Comparison of ENCODE assay signal across 1 cellular context in the genomic region with DNA sequence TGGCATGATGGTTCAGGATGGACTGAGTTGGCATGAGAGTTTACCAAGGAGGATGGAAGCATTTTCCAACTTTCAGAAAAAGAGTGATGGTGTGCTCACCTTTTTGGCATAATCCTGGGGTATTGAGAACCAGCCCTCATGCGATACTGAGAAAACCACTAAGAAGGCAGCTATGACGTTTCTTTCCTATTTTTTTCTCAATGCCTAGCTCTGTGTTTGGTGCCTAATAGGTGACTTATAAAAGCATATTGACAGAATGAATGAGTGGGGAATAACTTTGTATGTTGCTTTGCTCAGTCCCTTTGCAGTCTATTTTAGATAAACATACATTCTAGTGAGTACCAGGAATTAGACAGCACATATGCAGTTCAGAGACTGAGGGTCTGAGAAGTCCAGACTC.
TF ChIP-seq lines count a peak whose summit lies in the region.

No MANE protein-coding gene starts in this region.

TF ChIP-seq in SK-N-SH, 30 proteins besides CTCF, POLR2A, EP300 and RAD21 (continued from another document):
- TF ChIP-seq, protein P1, sequence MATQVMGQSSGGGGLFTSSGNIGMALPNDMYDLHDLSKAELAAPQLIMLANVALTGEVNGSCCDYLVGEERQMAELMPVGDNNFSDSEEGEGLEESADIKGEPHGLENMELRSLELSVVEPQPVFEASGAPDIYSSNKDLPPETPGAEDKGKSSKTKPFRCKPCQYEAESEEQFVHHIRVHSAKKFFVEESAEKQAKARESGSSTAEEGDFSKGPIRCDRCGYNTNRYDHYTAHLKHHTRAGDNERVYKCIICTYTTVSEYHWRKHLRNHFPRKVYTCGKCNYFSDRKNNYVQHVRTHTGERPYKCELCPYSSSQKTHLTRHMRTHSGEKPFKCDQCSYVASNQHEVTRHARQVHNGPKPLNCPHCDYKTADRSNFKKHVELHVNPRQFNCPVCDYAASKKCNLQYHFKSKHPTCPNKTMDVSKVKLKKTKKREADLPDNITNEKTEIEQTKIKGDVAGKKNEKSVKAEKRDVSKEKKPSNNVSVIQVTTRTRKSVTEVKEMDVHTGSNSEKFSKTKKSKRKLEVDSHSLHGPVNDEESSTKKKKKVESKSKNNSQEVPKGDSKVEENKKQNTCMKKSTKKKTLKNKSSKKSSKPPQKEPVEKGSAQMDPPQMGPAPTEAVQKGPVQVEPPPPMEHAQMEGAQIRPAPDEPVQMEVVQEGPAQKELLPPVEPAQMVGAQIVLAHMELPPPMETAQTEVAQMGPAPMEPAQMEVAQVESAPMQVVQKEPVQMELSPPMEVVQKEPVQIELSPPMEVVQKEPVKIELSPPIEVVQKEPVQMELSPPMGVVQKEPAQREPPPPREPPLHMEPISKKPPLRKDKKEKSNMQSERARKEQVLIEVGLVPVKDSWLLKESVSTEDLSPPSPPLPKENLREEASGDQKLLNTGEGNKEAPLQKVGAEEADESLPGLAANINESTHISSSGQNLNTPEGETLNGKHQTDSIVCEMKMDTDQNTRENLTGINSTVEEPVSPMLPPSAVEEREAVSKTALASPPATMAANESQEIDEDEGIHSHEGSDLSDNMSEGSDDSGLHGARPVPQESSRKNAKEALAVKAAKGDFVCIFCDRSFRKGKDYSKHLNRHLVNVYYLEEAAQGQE (IDR thresholded peaks at IDR 0.05; ENCODE audit: low read depth, low read length), result no peak
- TF ChIP-seq GATA2 (CRISPR knock-in tag; IDR thresholded peaks at IDR 0.05) (no peak), TCF12 (IDR thresholded peaks at IDR 0.05) (no peak), CHD2 (IDR thresholded peaks at IDR 0.05; ENCODE audit: low read length, partially characterized antibody) (no peak), NRF1 (IDR thresholded peaks at IDR 0.05; ENCODE audit: low read depth, low read length) (no peak)
